In the genomic region with DNA sequence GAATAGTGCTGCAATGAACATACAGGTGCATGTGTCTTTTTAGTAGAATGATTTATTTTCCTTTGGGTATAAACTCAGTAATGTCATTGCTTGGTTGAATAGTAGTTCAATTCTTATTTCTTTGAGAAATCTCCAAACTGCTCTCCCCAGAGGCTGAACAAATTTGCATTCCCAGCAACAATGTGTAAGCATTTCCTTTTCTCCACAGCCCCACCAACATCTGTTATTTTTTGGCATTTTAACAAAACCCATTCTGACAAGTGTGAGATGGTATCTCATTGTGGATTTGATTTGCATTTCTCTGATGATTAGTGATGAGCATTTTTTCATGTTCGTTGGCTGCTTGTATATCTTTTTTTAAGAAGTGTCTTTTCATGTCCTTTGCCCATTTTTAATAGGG, we compare ENCODE assay signal across 24 cellular contexts.
"Had no signal": no experiment of that assay in that cellular context is flagged by ENCODE, and none has a peak within 500 bp of the region (broad histone marks: within the 10 kb centered on the region; RNA-seq: fewer than 3 reads in every experiment).

No MANE protein-coding gene starts in this region.

- H3K36me3 Mint-ChIP-seq: activated CD4-positive, alpha-beta memory T cell treated with anti-CD3 and anti-CD28 coated beads for 36 hours; activated naive CD4-positive, alpha-beta T cell treated with anti-CD3 and anti-CD28 coated beads, Interleukin-2, amount 10 ng/mL, durations not matched to agents 7 days and 5 days; activated naive CD8-positive, alpha-beta T cell treated with anti-CD3 and anti-CD28 coated beads, Interleukin-2, amount 10 ng/mL, durations not matched to agents 7 days and 5 days had no signal

- H3K4me1 ChIP-seq: lower lobe of right lung, tibial nerve had no signal

- ATAC-seq: effector memory CD8-positive, alpha-beta T cell; left lobe of liver; lower lobe of right lung; natural killer cell treated with Interleukin-12 subunit alpha and Interleukin-12 subunit beta and Interleukin-15 and Interleukin-18, amount 100 ng/mL, for 72 hours; right cardiac atrium had no signal

- H3K36me3 ChIP-seq: lower lobe of right lung, tibial nerve had no signal

- DNase-seq: activated CD4-positive, alpha-beta memory T cell treated with anti-CD3 and anti-CD28 coated beads for 36 hours; activated CD4-positive, alpha-beta T cell treated with anti-CD3 and anti-CD28 coated beads, Interleukin-2, amount 10 ng/mL, durations not matched to agents 24 days and 14 days; activated CD4-positive, CD25-positive, alpha-beta regulatory T cell treated with anti-CD3 and anti-CD28 coated beads, Interleukin-2, amount 50 U/mL, for 72 hours; activated CD8-positive, alpha-beta memory T cell treated with anti-CD3 and anti-CD28 coated beads, Interleukin-2, amount 50 U/mL, for 48 hours; activated gamma-delta T cell; activated naive CD4-positive, alpha-beta T cell treated with anti-CD3 and anti-CD28 coated beads, Interleukin-2, amount 10 ng/mL, durations not matched to agents 7 days and 5 days; activated naive CD8-positive, alpha-beta T cell treated with anti-CD3 and anti-CD28 coated beads, Interleukin-2, amount 10 ng/mL, durations not matched to agents 7 days and 5 days; activated T-cell treated with anti-CD3 and anti-CD28 coated beads, Interleukin-2, amount 50 U/mL, for 24 hours; caudate nucleus; cortex of kidney; effector memory CD8-positive, alpha-beta T cell; foreskin melanocyte; kidney glomerular epithelial cell; lower lobe of right lung; mesendoderm; posterior cingulate gyrus; right cardiac atrium; stimulated activated CD4-positive, alpha-beta T cell treated with anti-CD3 and anti-CD28 coated beads, Interleukin-2, amount 100 ng/mL, for 48 hours; stimulated activated naive CD4-positive, alpha-beta T cell treated with Interleukin-2 at 50 U/mL for 16 hours; T-helper 9 cell had no signal

- H3K9me3 Mint-ChIP-seq: activated CD4-positive, alpha-beta memory T cell treated with anti-CD3 and anti-CD28 coated beads for 36 hours; activated naive CD4-positive, alpha-beta T cell treated with anti-CD3 and anti-CD28 coated beads, Interleukin-2, amount 10 ng/mL, durations not matched to agents 7 days and 5 days; effector memory CD8-positive, alpha-beta T cell; natural killer cell treated with Interleukin-12 subunit alpha and Interleukin-12 subunit beta and Interleukin-15 and Interleukin-18, amount 100 ng/mL, for 72 hours had no signal

- H3K27me3 ChIP-seq: tibial nerve had no signal

- H3K9me3 ChIP-seq: lower lobe of right lung, tibial nerve had no signal

- H3K27ac Mint-ChIP-seq: activated CD4-positive, alpha-beta memory T cell treated with anti-CD3 and anti-CD28 coated beads for 36 hours; activated CD4-positive, alpha-beta T cell treated with anti-CD3 and anti-CD28 coated beads, Interleukin-2, amount 10 ng/mL, durations not matched to agents 24 days and 14 days; activated naive CD4-positive, alpha-beta T cell treated with anti-CD3 and anti-CD28 coated beads, Interleukin-2, amount 10 ng/mL, durations not matched to agents 7 days and 5 days; activated naive CD8-positive, alpha-beta T cell treated with anti-CD3 and anti-CD28 coated beads, Interleukin-2, amount 10 ng/mL, durations not matched to agents 7 days and 5 days; activated T-cell treated with anti-CD3 and anti-CD28 coated beads, Interleukin-2, amount 50 U/mL, for 24 hours; natural killer cell treated with Interleukin-12 subunit alpha and Interleukin-12 subunit beta and Interleukin-15 and Interleukin-18, amount 100 ng/mL, for 72 hours had no signal

- H3K4me3 Mint-ChIP-seq: activated CD4-positive, alpha-beta memory T cell treated with anti-CD3 and anti-CD28 coated beads for 36 hours; activated CD4-positive, alpha-beta T cell treated with anti-CD3 and anti-CD28 coated beads, Interleukin-2, amount 10 ng/mL, durations not matched to agents 24 days and 14 days; activated naive CD4-positive, alpha-beta T cell treated with anti-CD3 and anti-CD28 coated beads, Interleukin-2, amount 10 ng/mL, durations not matched to agents 7 days and 5 days; activated naive CD8-positive, alpha-beta T cell treated with anti-CD3 and anti-CD28 coated beads, Interleukin-2, amount 10 ng/mL, durations not matched to agents 7 days and 5 days; activated T-cell treated with anti-CD3 and anti-CD28 coated beads, Interleukin-2, amount 50 U/mL, for 24 hours; effector memory CD8-positive, alpha-beta T cell; natural killer cell treated with Interleukin-12 subunit alpha and Interleukin-12 subunit beta and Interleukin-15 and Interleukin-18, amount 100 ng/mL, for 72 hours had no signal

- H3K4me1 Mint-ChIP-seq: activated CD4-positive, alpha-beta T cell treated with anti-CD3 and anti-CD28 coated beads, Interleukin-2, amount 10 ng/mL, durations not matched to agents 24 days and 14 days; activated naive CD4-positive, alpha-beta T cell treated with anti-CD3 and anti-CD28 coated beads, Interleukin-2, amount 10 ng/mL, durations not matched to agents 7 days and 5 days; activated naive CD8-positive, alpha-beta T cell treated with anti-CD3 and anti-CD28 coated beads, Interleukin-2, amount 10 ng/mL, durations not matched to agents 7 days and 5 days had no signal

- H3K4me3 ChIP-seq: lower lobe of right lung, tibial nerve had no signal

- H3K27ac ChIP-seq: lower lobe of right lung, tibial nerve, VCaP had no signal
